In genomic region chr19:17424743-17425365, GRCh38 we compare ENCODE assay signal across 8 cellular contexts. TPM values are rescaled to one million over a fixed set of nuclear protein-coding genes. Genes with fewer than 3 reads are reported as not detected.
DNase-seq lines count a peak whose midpoint lies in the region; ATAC-seq and TF ChIP-seq lines count a peak whose summit lies in the region.

No MANE protein-coding gene starts in this region.

- WGBS in sigmoid colon, 2 donors, result 29 to 53% methylated on average over 27 of the region's 27 CpGs

- ATAC-seq in HG03135 (IDR thresholded peaks at IDR 0.05; ENCODE audit: unreplicated experiment), result no peak

- peak; percentile 58 for DNase-seq in activated CD4-positive, alpha-beta T cell treated with anti-CD3 and anti-CD28 coated beads for 48 hours
- no peak for DNase-seq in activated CD4-positive, alpha-beta T cell treated with anti-CD3 and anti-CD28 coated beads, Interleukin-2, amount 50 U/mL, for 1 hour
- DNase-seq in NCI-H2227 treated with DMSO at 0.1 percent for 48 hours (lab: John Stamatoyannopoulos, UW) (peak; percentile 21), astrocyte of the cerebellum (ENCODE audit: low read depth) (no peak), kidney glomerular epithelial cell (lab: John Stamatoyannopoulos, UW) (peak; percentile 26), sigmoid colon (no peak), NOMO-1 (lab: John Stamatoyannopoulos, UW; ENCODE audit: unreplicated experiment in 2 of 2) (no peak)

- in situ Hi-C loops in astrocyte of the cerebellum (cut with HindIII; ENCODE audit: low sequenced_read_pairs), result no loop called here

- no peak overlapping the region for H3K27ac ChIP-seq in sigmoid colon

- H3K9me3 ChIP-seq in sigmoid colon, result no peaks in the 10 kb centered on the region

- TF ChIP-seq POLR2A in sigmoid colon (IDR thresholded peaks at IDR 0.05), result no peak

- no peaks in the 10 kb centered on the region for H3K27me3 ChIP-seq in sigmoid colon

- TF ChIP-seq CTCF in astrocyte of the cerebellum (IDR thresholded peaks at IDR 0.05; ENCODE audit: low read depth, low read length, missing control alignments) (peak; percentile 66), sigmoid colon (IDR thresholded peaks at IDR 0.05) (peak in 2 of 4 experiments; percentile 37 to 40)

- H3K4me1 ChIP-seq in sigmoid colon, result peaks cover 0 to 18% (median 16%) of the 10 kb centered on the region in 4 donors

- H3K4me3 ChIP-seq in astrocyte of the cerebellum (ENCODE audit: low read depth, low read length) (no peak overlapping the region), sigmoid colon (no peak overlapping the region)

- H3K36me3 ChIP-seq in sigmoid colon, result peaks cover 0 to 5% (median 0%) of the 10 kb centered on the region in 4 donors

- no peak for TF ChIP-seq EP300 in sigmoid colon (IDR thresholded peaks at IDR 0.05)

- intact Hi-C loops in sigmoid colon (cut with DNase I), result loop anchor here (2.0 kb wide), 1 partner anchor 42 kb away; no protein-coding TSS in a partner anchor

RNA-seq across cellular contexts. Expression of gene MVB12A, which starts 5.0 kb away (rescaled TPM):
- total RNA-seq in sigmoid colon, result 10 to 100 TPM; 40.4 to 55.8 (median 44.8) TPM
- 100 to 1,000 TPM in 1 of 3 donors, 10 to 100 TPM in 2; 71.5 to 102 (median 79.4) TPM for polyA plus RNA-seq in sigmoid colon

RNA-seq across cellular contexts. Expression of gene BST2, which starts 19.4 kb away (rescaled TPM):
- 100 to 1,000 TPM in 3 of 4 donors, 10 to 100 TPM in 1; 81.0 to 125 (median 111) TPM for total RNA-seq in sigmoid colon
- 100 to 1,000 TPM in 1 of 3 donors, 10 to 100 TPM in 2; 37.8 to 127 (median 40.7) TPM for polyA plus RNA-seq in sigmoid colon

RNA-seq across cellular contexts. Expression of gene TMEM221, which starts 23.6 kb away (rescaled TPM):
- 1 to 10 TPM in 2 of 4 donors, under 1 TPM in 1, not detected in 1; 0.36 to 1.8 (median 1.7) TPM for total RNA-seq in sigmoid colon
- under 1 TPM in 1 of 3 donors, not detected in 2; 0.23 TPM for polyA plus RNA-seq in sigmoid colon

RNA-seq across cellular contexts. Expression of gene CCDC194, which starts 30.9 kb away (rescaled TPM):
- 1 to 10 TPM in 1 of 4 donors, not detected in 3; 4.4 TPM for total RNA-seq in sigmoid colon
- polyA plus RNA-seq in sigmoid colon, result under 1 TPM in 1 of 3 donors, not detected in 2; 0.35 TPM

RNA-seq across cellular contexts. Expression of gene NXNL1, which starts 35.9 kb away (rescaled TPM):
- total RNA-seq in sigmoid colon, result not detected
- polyA plus RNA-seq in sigmoid colon, result not detected

Comparison
In these comparisons a context has a peak if more than half of its experiments do, and no peak if none do; other contexts are left out.
1. DNase-seq: peak in activated CD4-positive, alpha-beta T cell treated with anti-CD3 and anti-CD28 coated beads for 48 hours (single experiment), NCI-H2227 treated with DMSO at 0.1 percent for 48 hours (single experiment) and kidney glomerular epithelial cell (single experiment); none in activated CD4-positive, alpha-beta T cell treated with anti-CD3 and anti-CD28 coated beads, Interleukin-2, amount 50 U/mL, for 1 hour (single experiment), astrocyte of the cerebellum (single experiment), sigmoid colon (single experiment) and NOMO-1 (0 of 2).